Comparison of ENCODE assay signal across 29 cellular contexts in genomic region chr10:78936412-78937342, GRCh38.
DNase-seq lines count a peak whose midpoint lies in the region; ATAC-seq, FAIRE-seq and TF ChIP-seq lines count a peak whose summit lies in the region.
"Had no signal": no experiment of that assay in that cellular context is flagged by ENCODE, and none has a peak within 500 bp of the region (broad histone marks: within the 10 kb centered on the region; RNA-seq: fewer than 3 reads in every experiment).

No MANE protein-coding gene starts in this region.

- CTCF ChIA-PET in H1 (lab: Charles Lee; ENCODE audit: partially characterized antibody) = interaction anchor here (0.7 to 2.4 kb wide), 6 partner anchors 8 to 724 kb away, joined by 3 to 8 read pairs (median 3); no protein-coding TSS in a partner anchor

- H3K27ac ChIP-seq in Karpas-422 (ENCODE audit: low read length) (no peak overlapping the region), H1 (ENCODE audit: low read depth, low read length) (no peak overlapping the region), mesenchymal stem cell (ENCODE audit: low read length, poor library complexity, severe bottlenecking) (no peak overlapping the region), stomach (peak overlapping the region; percentile 6 to 83 (median 64))
- H3K27ac ChIP-seq: BLaER1 treated with 17β-estradiol and CSF1 and Interleukin-3, amounts not matched to agents 10 nM and 100 nM; epithelial cell of prostate; KMS-11; SJSA1; testis had no signal

- TF ChIP-seq POLR2A in H1 (IDR thresholded peaks at IDR 0.05; ENCODE audit: control extremely low read depth in 1 of 2, low read depth in 2 of 2, low read length in 2 of 2) (no peak), stomach (IDR thresholded peaks at IDR 0.05) (no peak)

- H2BK12ac ChIP-seq in H1 (ENCODE audit: low read depth, low read length) (0 out of 2 replicates have a peak overlapping the region, but pooled peaks have one; percentile 29), mesenchymal stem cell (ENCODE audit: low read length in 2 of 2) (peak overlapping the region; percentile 60 to 94)

- H3K56ac ChIP-seq in H1 (replicated peaks; ENCODE audit: insufficient read length, low read depth, low read length) = no peak overlapping the region

- FAIRE-seq in H1 (lab: Jason Lieb, UNC) = no peak

- H3K36me3 ChIP-seq in Karpas-422 (ENCODE audit: insufficient read depth, low read length) = no peaks in the 10 kb centered on the region
- no peaks in the 10 kb centered on the region for H3K36me3 ChIP-seq in H1 (ENCODE audit: control insufficient read depth in 2 of 4, insufficient read depth in 4 of 4, low read length in 3 of 4)
- no peaks in the 10 kb centered on the region for H3K36me3 ChIP-seq in mesenchymal stem cell (ENCODE audit: control insufficient read depth in 1 of 2, insufficient read depth in 2 of 2, low read depth in 1 of 2, low read length in 2 of 2)
- H3K36me3 ChIP-seq in stomach = no peaks in the 10 kb centered on the region
- H3K36me3 ChIP-seq in HAP-1 (replicated peaks) = no peaks in the 10 kb centered on the region
- H3K36me3 ChIP-seq: BLaER1 treated with 17β-estradiol and CSF1 and Interleukin-3, amounts not matched to agents 10 nM and 100 nM; SJSA1 had no signal

- H3K18ac ChIP-seq in H1 (ENCODE audit: extremely low read depth, low read length) (no peak overlapping the region), mesenchymal stem cell (ENCODE audit: low read depth in 1 of 2, low read length in 2 of 2) (peak overlapping the region; percentile 23 to 73)

- H3K9ac ChIP-seq in Karpas-422 (ENCODE audit: low read length) = no peak overlapping the region
- no peak overlapping the region for H3K9ac ChIP-seq in H1 (replicated peaks in 1 of 4; ENCODE audit: extremely low read depth in 1 of 4, low read depth in 3 of 4, low read length in 3 of 4)
- H3K9ac ChIP-seq in mesenchymal stem cell (ENCODE audit: low read length) = no peak overlapping the region
- H3K9ac ChIP-seq: KMS-11 had no signal

- H2BK15ac ChIP-seq in H1 (ENCODE audit: low read length) = no peak overlapping the region
- H2BK15ac ChIP-seq in mesenchymal stem cell (ENCODE audit: low read depth, poor library complexity, severe bottlenecking) = peak overlapping the region; percentile 29

- no peak overlapping the region for H2BK20ac ChIP-seq in H1 (ENCODE audit: low read length)

- no peak overlapping the region for H2AFZ ChIP-seq in Karpas-422 (ENCODE audit: low read length)
- no peak overlapping the region for H2AFZ ChIP-seq in H1 (ENCODE audit: low read length)
- H2AFZ ChIP-seq in mesenchymal stem cell (ENCODE audit: low read depth, low read length) = no peak overlapping the region

- H3K14ac ChIP-seq in H1 (ENCODE audit: insufficient read length) (no peak overlapping the region), mesenchymal stem cell (ENCODE audit: low read length in 2 of 2) (peak overlapping the region in 1 of 2 experiments; percentile 86)

- H3K9me3 ChIP-seq in Karpas-422 (ENCODE audit: low read length) (no peaks in the 10 kb centered on the region), H1 (ENCODE audit: insufficient read depth in 2 of 2, low read depth in 1 of 2, low read length in 1 of 2) (no peaks in the 10 kb centered on the region), mesenchymal stem cell (ENCODE audit: control insufficient read depth, low read length) (no peaks in the 10 kb centered on the region), stomach (no peaks in the 10 kb centered on the region), HAP-1 (no peaks in the 10 kb centered on the region)
- H3K9me3 ChIP-seq: BLaER1 treated with 17β-estradiol and CSF1 and Interleukin-3, amounts not matched to agents 10 nM and 100 nM; Caco-2; SJSA1; testis had no signal

- intact Hi-C loops in stomach (cut with DNase I; ENCODE audit: low total_unique reads) = no loop called here

- H4K91ac ChIP-seq in H1 (replicated peaks; ENCODE audit: insufficient read length, low read length) = no peak overlapping the region
- H4K91ac ChIP-seq in mesenchymal stem cell (ENCODE audit: low read length) = peak overlapping the region; percentile 89

- no peak overlapping the region for H3K4ac ChIP-seq in H1 (replicated peaks; ENCODE audit: insufficient read length, low read depth, low read length)
- peak overlapping the region; percentile 7 to 56 for H3K4ac ChIP-seq in mesenchymal stem cell (ENCODE audit: low read depth in 1 of 2, low read length in 2 of 2)

- peaks cover 2% of the 10 kb centered on the region; the same call in 1 of the 2 replicates for H3K23me2 ChIP-seq in H1 (ENCODE audit: low read depth, low read length)

- no peaks in the 10 kb centered on the region for H3K9me2 ChIP-seq in Karpas-422 (replicated peaks; ENCODE audit: insufficient read depth, low read length)

- no peak for TF ChIP-seq RAD21 in H1 (IDR thresholded peaks at IDR 0.05 in 1 of 2, conservative IDR thresholded peaks at IDR 0.05 in 1 of 2; ENCODE audit: low read depth in 2 of 2, low read length in 2 of 2)

- H3K79me1 ChIP-seq in H1 (ENCODE audit: low read depth, low read length) (no peaks in the 10 kb centered on the region), mesenchymal stem cell (replicated peaks; ENCODE audit: low read length, poor library complexity, severe bottlenecking) (no peaks in the 10 kb centered on the region)

- POLR2A ChIA-PET in H1 (lab: Charles Lee; ENCODE audit: partially characterized antibody) = interaction anchor here (0.7 kb wide), 1 partner anchor 14 kb away, joined by 3 read pairs; no protein-coding TSS in a partner anchor

- H4K8ac ChIP-seq in H1 (ENCODE audit: extremely low read depth, insufficient read depth, low read length) (no peak overlapping the region; the same call in 1 of the 2 replicates), mesenchymal stem cell (ENCODE audit: low read length) (peak overlapping the region; percentile 1)

- H4K5ac ChIP-seq in H1 (ENCODE audit: insufficient read length, low read depth, low read length) = no peak overlapping the region

- no peak for TF ChIP-seq EP300 in H1 (IDR thresholded peaks at IDR 0.05; ENCODE audit: borderline replicate concordance in 1 of 2, low read depth in 2 of 2, low read length in 2 of 2)
- peak; percentile 79 for TF ChIP-seq EP300 in stomach (IDR thresholded peaks at IDR 0.05)

- peak overlapping the region; percentile 5; the same call in 1 of the 2 replicates for H2AK5ac ChIP-seq in H1 (ENCODE audit: low read depth, low read length)
- H2AK5ac ChIP-seq in mesenchymal stem cell (ENCODE audit: low read length, severe bottlenecking) = peak overlapping the region; percentile 28

- no peaks in the 10 kb centered on the region for H3K79me2 ChIP-seq in Karpas-422 (ENCODE audit: low read length)
- no peaks in the 10 kb centered on the region for H3K79me2 ChIP-seq in H1 (ENCODE audit: control insufficient read depth in 1 of 2, insufficient read depth in 2 of 2, low read length in 2 of 2)

- DNase-seq in Karpas-422 (no peak), H1 (ENCODE audit: low read depth in 1 of 2, low spot score in 2 of 2) (no peak), mesenchymal stem cell (peak; percentile 66), stomach (peak; percentile 36), HAP-1 (ENCODE audit: low spot score in 2 of 2) (no peak), NCI-H2227 (lab: John Stamatoyannopoulos, UW; ENCODE audit: unreplicated experiment) (no peak), mesenteric fat pad (ENCODE audit: low spot score) (no peak)
- DNase-seq: activated CD4-positive, alpha-beta T cell treated with anti-CD3 and anti-CD28 coated beads for 1 hour; activated effector memory CD4-positive, alpha-beta T cell treated with anti-CD3 and anti-CD28 coated beads, Interleukin-2, amount 50 U/mL, for 16 hours; activated naive CD8-positive, alpha-beta T cell treated with anti-CD3 and anti-CD28 coated beads, Interleukin-2, amount 10 ng/mL, durations not matched to agents 7 days and 5 days; activated T-cell treated with anti-CD3 and anti-CD28 coated beads for 4 hours; Caco-2; cerebellar nuclear complex; foreskin melanocyte; mammary epithelial cell; naive B cell; NCI-H146; NCI-H2171; NCI-H526; stimulated activated CD4-positive, alpha-beta T cell treated with anti-CD3 and anti-CD28 coated beads, Interleukin-2, amount 100 ng/mL, for 48 hours; stimulated activated naive B cell treated with anti-CD40 and anti-IgM and Interleukin-4, amounts not matched to agents 10 μg/mL and 1 μg/mL and 100 μg/mL, for 72 hours; T-helper 1 cell; testis had no signal

- no peak for ATAC-seq in GM18519 (IDR thresholded peaks at IDR 0.05; ENCODE audit: low FRiP score, unreplicated experiment)
- ATAC-seq: activated CD8-positive, alpha-beta T cell treated with anti-CD3 and anti-CD28 coated beads, Interleukin-2, amount 10 ng/mL, durations not matched to agents 7 days and 5 days had no signal

- peak overlapping the region; percentile 20 for H3K4me2 ChIP-seq in Karpas-422 (ENCODE audit: low read depth, low read length, poor library complexity, severe bottlenecking)
- H3K4me2 ChIP-seq in H1 (ENCODE audit: insufficient read depth in 1 of 2, low read depth in 2 of 2, low read length in 2 of 2) = no peak overlapping the region
- H3K4me2 ChIP-seq in mesenchymal stem cell (ENCODE audit: low read length, poor library complexity, severe bottlenecking) = no peak overlapping the region
- H3K4me2 ChIP-seq: KMS-11 had no signal

- H3K23ac ChIP-seq in H1 (ENCODE audit: insufficient read length) (no peak overlapping the region), mesenchymal stem cell (ENCODE audit: low read length in 2 of 2) (no peak overlapping the region)

- H2BK120ac ChIP-seq in H1 (replicated peaks; ENCODE audit: low read depth, low read length) (no peak overlapping the region), mesenchymal stem cell (ENCODE audit: low read depth, low read length) (peak overlapping the region; percentile 12)

- H4K20me1 ChIP-seq in Karpas-422 (ENCODE audit: insufficient read depth, low read depth, low read length) (no peaks in the 10 kb centered on the region), H1 (replicated peaks in 1 of 2; ENCODE audit: control insufficient read depth in 1 of 2, insufficient read depth in 2 of 2, low read length in 2 of 2) (no peaks in the 10 kb centered on the region)

- H3K4me1 ChIP-seq in Karpas-422 (ENCODE audit: low read length) = peaks cover 16% of the 10 kb centered on the region
- peaks cover 0 to 12% (median 5%) of the 10 kb centered on the region in 4 experiments; a peak in 4 of 7 replicates for H3K4me1 ChIP-seq in H1 (replicated peaks in 1 of 4; ENCODE audit: control insufficient read depth in 3 of 4, insufficient read depth in 4 of 4, low read length in 3 of 4)
- peaks cover 33% of the 10 kb centered on the region for H3K4me1 ChIP-seq in mesenchymal stem cell (ENCODE audit: control insufficient read depth, insufficient read depth, low read depth, low read length)
- peaks cover 16 to 58% (median 35%) of the 10 kb centered on the region in 4 donors for H3K4me1 ChIP-seq in stomach
- H3K4me1 ChIP-seq in HAP-1 = no peaks in the 10 kb centered on the region
- H3K4me1 ChIP-seq: Caco-2 had no signal

- H3K4me3 ChIP-seq in Karpas-422 (ENCODE audit: low read length) = no peak overlapping the region
- no peak overlapping the region for H3K4me3 ChIP-seq in H1 (ENCODE audit: extremely low read depth in 1 of 4, insufficient read depth in 2 of 4, low read depth in 3 of 4, low read length in 4 of 4)
- no peak overlapping the region for H3K4me3 ChIP-seq in mesenchymal stem cell (ENCODE audit: insufficient read depth in 1 of 2, low read depth in 1 of 2, low read length in 2 of 2)
- H3K4me3 ChIP-seq in stomach = no peak overlapping the region
- H3K4me3 ChIP-seq in HAP-1 = no peak overlapping the region
- H3K4me3 ChIP-seq: BLaER1 treated with 17β-estradiol and CSF1 and Interleukin-3, amounts not matched to agents 10 nM and 100 nM; SJSA1; testis had no signal

- TF ChIP-seq CTCF in H1 (IDR thresholded peaks at IDR 0.05; ENCODE audit: control extremely low read depth in 1 of 3, insufficient read depth in 1 of 3, low read depth in 1 of 3, low read length in 3 of 3) = no peak
- TF ChIP-seq CTCF in stomach (IDR thresholded peaks at IDR 0.05) = no peak

- WGBS in H1 (ENCODE audit: extremely low coverage in 1 of 2, insufficient coverage in 1 of 2, insufficient read length in 1 of 2, insufficient replicate concordance in 2 of 2, low coverage in 1 of 2, low lambda C conversion rate in 2 of 2, missing lambda C conversion rate in 1 of 2), 2 experiments = 93% methylated on average over 12 of the region's 13 CpGs; no CpG with 5 or more reads in 1 of the 2 experiments
- 87% methylated on average over 12 of the region's 13 CpGs for WGBS in mesenchymal stem cell
- WGBS in stomach, 5 donors = 68 to 88% (median 87%) methylated on average over 11 to 13 of the region's 13 CpGs

- in situ Hi-C loops in HAP-1 (cut with MboI; ENCODE audit: low sequenced_read_pairs) = no loop called here

- H3K27me3 ChIP-seq in Karpas-422 (ENCODE audit: low read length) (no peaks in the 10 kb centered on the region), H1 (replicated peaks in 1 of 4; ENCODE audit: control insufficient read depth in 3 of 4, extremely low read depth in 1 of 4, insufficient read depth in 3 of 4, low read length in 3 of 4) (peaks cover 0 to 3% (median 0%) of the 10 kb centered on the region in 4 experiments; a peak in 2 of 7 replicates), mesenchymal stem cell (ENCODE audit: control insufficient read depth in 1 of 2, insufficient read depth in 1 of 2, low read length in 2 of 2) (peaks cover 0 to 22% of the 10 kb centered on the region in 2 experiments), stomach (no peaks in the 10 kb centered on the region), HAP-1 (ENCODE audit: low read depth) (no peaks in the 10 kb centered on the region)
- H3K27me3 ChIP-seq: BLaER1 treated with 17β-estradiol and CSF1 and Interleukin-3, amounts not matched to agents 10 nM and 100 nM; SJSA1; testis had no signal

- H2BK5ac ChIP-seq in H1 (ENCODE audit: low read depth, low read length) = no peak overlapping the region
- H2BK5ac ChIP-seq in mesenchymal stem cell (ENCODE audit: low read depth, low read length, poor library complexity, severe bottlenecking) = no peak overlapping the region

Comparison
In these comparisons a context has a peak if more than half of its experiments do, and no peak if none do; other contexts are left out.
1. DNase-seq: peak in mesenchymal stem cell (single experiment) and stomach (single experiment); none in Karpas-422 (single experiment), H1 (0 of 2), HAP-1 (0 of 2), NCI-H2227 (single experiment) and mesenteric fat pad (single experiment).
2. H3K27ac ChIP-seq: peak in stomach (5 of 5); none in Karpas-422 (single experiment), H1 (single experiment) and mesenchymal stem cell (single experiment).